21 cellular contexts compared by ENCODE assay signal in the genomic region with DNA sequence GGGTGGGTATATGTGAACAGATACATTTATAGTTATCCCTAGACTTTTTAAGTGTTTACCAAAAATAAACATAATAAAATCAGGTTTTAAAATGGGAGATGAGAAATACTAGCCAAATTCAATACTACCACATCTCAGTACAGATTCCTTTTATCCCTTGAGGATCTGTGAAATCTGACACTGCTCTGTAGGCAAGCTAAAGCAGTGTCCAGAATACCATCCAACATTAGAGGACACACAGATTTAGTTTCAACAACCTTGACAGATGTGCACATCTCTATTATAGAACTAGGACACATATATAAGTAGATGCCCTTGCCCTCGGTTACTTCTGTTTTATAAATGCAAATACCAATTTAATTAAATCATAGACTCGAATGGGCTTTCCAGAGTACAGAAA.
"Had no signal": no experiment of that assay in that cellular context is flagged by ENCODE, and none has a peak within 500 bp of the region (broad histone marks: within the 10 kb centered on the region; RNA-seq: fewer than 3 reads in every experiment).

No MANE protein-coding gene starts in this region.

- ATAC-seq: activated CD8-positive, alpha-beta memory T cell treated with anti-CD3 and anti-CD28 coated beads, Interleukin-2, amount 10 ng/mL, durations not matched to agents 7 days and 5 days; left lobe of liver; sciatic nerve; stimulated activated effector memory CD8-positive, alpha-beta T cell treated with anti-CD3 and anti-CD28 coated beads, Interleukin-12 subunit alpha, Interleukin-12 subunit beta, amount 100 ng/mL, for 72 hours had no signal

- H3K27ac Mint-ChIP-seq: activated B cell treated with CpG ODN at 0.5 μM for 24 hours; activated CD4-positive, alpha-beta memory T cell treated with anti-CD3 and anti-CD28 coated beads, Interleukin-2, amount 10 ng/mL, durations not matched to agents 7 days and 5 days; activated CD8-positive, alpha-beta memory T cell treated with anti-CD3 and anti-CD28 coated beads, Interleukin-2, amount 10 ng/mL, durations not matched to agents 7 days and 5 days; activated naive CD8-positive, alpha-beta T cell; dendritic cell treated with granulocyte-macrophage colony-stimulating factor and Interleukin-4, amounts not matched to agents 40 ng/mL and 50 ng/mL, for 4 days; stimulated activated effector memory CD8-positive, alpha-beta T cell treated with anti-CD3 and anti-CD28 coated beads, Interleukin-12 subunit alpha, Interleukin-12 subunit beta, amount 100 ng/mL, for 72 hours had no signal

- H3K4me1 Mint-ChIP-seq: activated B cell treated with CpG ODN at 0.5 μM for 24 hours; activated CD4-positive, alpha-beta memory T cell treated with anti-CD3 and anti-CD28 coated beads, Interleukin-2, amount 10 ng/mL, durations not matched to agents 7 days and 5 days; activated CD8-positive, alpha-beta memory T cell treated with anti-CD3 and anti-CD28 coated beads, Interleukin-2, amount 10 ng/mL, durations not matched to agents 7 days and 5 days; stimulated activated effector memory CD8-positive, alpha-beta T cell treated with anti-CD3 and anti-CD28 coated beads, Interleukin-12 subunit alpha, Interleukin-12 subunit beta, amount 100 ng/mL, for 72 hours had no signal

- H3K36me3 Mint-ChIP-seq: activated CD8-positive, alpha-beta memory T cell treated with anti-CD3 and anti-CD28 coated beads, Interleukin-2, amount 10 ng/mL, durations not matched to agents 7 days and 5 days; activated naive CD8-positive, alpha-beta T cell; stimulated activated effector memory CD8-positive, alpha-beta T cell treated with anti-CD3 and anti-CD28 coated beads, Interleukin-12 subunit alpha, Interleukin-12 subunit beta, amount 100 ng/mL, for 72 hours had no signal

- H3K4me3 Mint-ChIP-seq: activated B cell treated with CpG ODN at 0.5 μM for 24 hours; activated CD4-positive, alpha-beta memory T cell treated with anti-CD3 and anti-CD28 coated beads, Interleukin-2, amount 10 ng/mL, durations not matched to agents 7 days and 5 days; activated CD8-positive, alpha-beta memory T cell treated with anti-CD3 and anti-CD28 coated beads, Interleukin-2, amount 10 ng/mL, durations not matched to agents 7 days and 5 days; activated naive CD8-positive, alpha-beta T cell; dendritic cell treated with granulocyte-macrophage colony-stimulating factor and Interleukin-4, amounts not matched to agents 40 ng/mL and 50 ng/mL, for 4 days; nephron progenitor cell; stimulated activated effector memory CD8-positive, alpha-beta T cell treated with anti-CD3 and anti-CD28 coated beads, Interleukin-12 subunit alpha, Interleukin-12 subunit beta, amount 100 ng/mL, for 72 hours had no signal

- H3K4me1 ChIP-seq: vagina had no signal

- H3K4me3 ChIP-seq: lung, stomach, vagina had no signal

- DNase-seq: activated B cell treated with CpG ODN at 0.5 μM for 24 hours; activated CD4-positive, alpha-beta memory T cell treated with anti-CD3 and anti-CD28 coated beads, Interleukin-2, amount 10 ng/mL, durations not matched to agents 7 days and 5 days; activated CD4-positive, alpha-beta T cell treated with anti-CD3 and anti-CD28 coated beads for 4 hours; activated CD8-positive, alpha-beta memory T cell treated with anti-CD3 and anti-CD28 coated beads, Interleukin-2, amount 10 ng/mL, durations not matched to agents 7 days and 5 days; effector memory CD4-positive, alpha-beta T cell; foreskin fibroblast; glutamatergic neuron; hippocampal formation; islet precursor cell; nephron progenitor cell; nucleus accumbens; stimulated activated CD4-positive, alpha-beta T cell treated with anti-CD3 and anti-CD28 coated beads, Interleukin-4, amount 100 ng/mL, for 24 hours; stomach; trophoblast cell had no signal

- H3K36me3 ChIP-seq: stomach, vagina had no signal

- H3K27ac ChIP-seq: stomach, vagina had no signal

- H3K27me3 ChIP-seq: stomach, vagina had no signal

- H3K9me3 ChIP-seq: stomach, vagina had no signal

- H3K9me3 Mint-ChIP-seq: activated B cell treated with CpG ODN at 0.5 μM for 24 hours; activated CD4-positive, alpha-beta memory T cell treated with anti-CD3 and anti-CD28 coated beads, Interleukin-2, amount 10 ng/mL, durations not matched to agents 7 days and 5 days; dendritic cell treated with granulocyte-macrophage colony-stimulating factor and Interleukin-4, amounts not matched to agents 40 ng/mL and 50 ng/mL, for 4 days; nephron progenitor cell had no signal

- H3K27me3 Mint-ChIP-seq: activated B cell treated with CpG ODN at 0.5 μM for 24 hours; activated CD4-positive, alpha-beta memory T cell treated with anti-CD3 and anti-CD28 coated beads, Interleukin-2, amount 10 ng/mL, durations not matched to agents 7 days and 5 days; activated CD8-positive, alpha-beta memory T cell treated with anti-CD3 and anti-CD28 coated beads, Interleukin-2, amount 10 ng/mL, durations not matched to agents 7 days and 5 days; activated naive CD8-positive, alpha-beta T cell; dendritic cell treated with granulocyte-macrophage colony-stimulating factor and Interleukin-4, amounts not matched to agents 40 ng/mL and 50 ng/mL, for 4 days had no signal
